9 cellular contexts compared by ENCODE assay signal in the genomic region with DNA sequence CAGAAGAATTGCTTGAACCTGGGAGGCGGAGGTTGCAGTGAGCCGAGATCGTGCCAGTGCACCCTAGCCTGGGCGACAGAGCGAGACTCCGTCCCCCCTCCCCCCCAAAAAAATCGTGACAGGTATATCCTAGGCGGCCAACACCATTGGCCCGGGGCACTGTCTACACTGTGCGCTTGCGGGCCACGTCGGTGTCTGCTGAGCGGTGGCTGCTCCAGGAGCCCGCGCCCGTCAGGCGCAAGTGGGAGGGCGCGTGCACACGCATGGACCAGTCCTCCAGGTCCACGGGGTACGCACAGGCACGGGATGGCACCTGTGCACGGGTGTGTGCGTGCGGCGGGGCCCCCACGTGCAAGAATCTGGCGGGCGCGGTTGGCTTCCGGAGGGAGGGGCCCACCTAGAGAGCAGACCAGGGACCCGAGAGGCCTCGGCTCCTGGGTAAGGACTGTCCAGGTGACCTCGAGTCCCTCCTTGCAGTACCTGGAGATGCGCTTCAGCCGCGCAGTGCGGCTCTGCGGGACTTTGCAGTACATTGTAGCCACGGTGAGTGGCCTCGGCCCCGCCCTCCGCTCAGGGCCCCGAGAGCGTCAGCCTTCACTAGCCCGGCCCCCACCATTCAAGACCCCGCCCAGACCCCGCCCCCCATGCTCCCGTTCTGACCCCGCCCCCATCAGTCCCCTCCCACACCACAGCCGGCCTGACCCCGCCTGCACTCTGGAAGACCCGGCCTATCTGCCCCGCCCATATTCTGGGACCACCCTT. TPM values are rescaled to one million over a fixed set of nuclear protein-coding genes. Genes with fewer than 3 reads are reported as not detected.
DNase-seq lines count a peak whose midpoint lies in the region; ATAC-seq and TF ChIP-seq lines count a peak whose summit lies in the region.
"Had no signal": no experiment of that assay in that cellular context is flagged by ENCODE, and none has a peak within 500 bp of the region (broad histone marks: within the 10 kb centered on the region; RNA-seq: fewer than 3 reads in every experiment).

No MANE protein-coding gene starts in this region.

- H3K27ac ChIP-seq in aorta (ENCODE audit: low read depth in 1 of 2, low read length in 2 of 2), result no peak overlapping the region

- no peaks in the 10 kb centered on the region for H3K9me3 Mint-ChIP-seq in T-helper 1 cell treated with Interleukin-12 subunit alpha and Interleukin-12 subunit beta and Interleukin-4 antibody, amounts not matched to agents 30 μg/mL and 1 μg/mL, for 36 hours
- H3K9me3 Mint-ChIP-seq: brain had no signal

- DNase-seq in BE2C (peak; percentile 83), HCEC 1CT (peak; percentile 18), astrocyte of the hippocampus (ENCODE audit: low read depth, low spot score) (peak; percentile 29), mucosa of descending colon (peak; percentile 71 to 76 (median 72)), aorta (no peak), HT-29 (ENCODE audit: low spot score) (no peak)

- TF ChIP-seq CTCF in BE2C (IDR thresholded peaks at IDR 0.05; ENCODE audit: low read depth, low read length) (no peak), mucosa of descending colon (IDR thresholded peaks at IDR 0.05) (no peak)

- no peaks in the 10 kb centered on the region for H3K9me3 ChIP-seq in BE2C
- no peaks in the 10 kb centered on the region for H3K9me3 ChIP-seq in mucosa of descending colon
- no peaks in the 10 kb centered on the region for H3K9me3 ChIP-seq in aorta (ENCODE audit: control insufficient read depth, low read length)

- peaks cover 5% of the 10 kb centered on the region for H3K4me1 Mint-ChIP-seq in T-helper 1 cell treated with Interleukin-12 subunit alpha and Interleukin-12 subunit beta and Interleukin-4 antibody, amounts not matched to agents 30 μg/mL and 1 μg/mL, for 36 hours (ENCODE audit: low read depth)
- H3K4me1 Mint-ChIP-seq: brain had no signal

- H3K36me3 Mint-ChIP-seq in T-helper 1 cell treated with Interleukin-12 subunit alpha and Interleukin-12 subunit beta and Interleukin-4 antibody, amounts not matched to agents 30 μg/mL and 1 μg/mL, for 36 hours (ENCODE audit: low read depth), result peaks cover 2% of the 10 kb centered on the region
- H3K36me3 Mint-ChIP-seq: brain had no signal

- no peaks in the 10 kb centered on the region for H3K4me1 ChIP-seq in BE2C
- peaks cover 16% of the 10 kb centered on the region for H3K4me1 ChIP-seq in mucosa of descending colon (ENCODE audit: low read depth)
- H3K4me1 ChIP-seq in aorta (ENCODE audit: control insufficient read depth in 1 of 2, insufficient read depth in 2 of 2, low read length in 2 of 2), result no peaks in the 10 kb centered on the region

- H3K27me3 Mint-ChIP-seq in T-helper 1 cell treated with Interleukin-12 subunit alpha and Interleukin-12 subunit beta and Interleukin-4 antibody, amounts not matched to agents 30 μg/mL and 1 μg/mL, for 36 hours (ENCODE audit: low read depth), result no peaks in the 10 kb centered on the region

- H3K27me3 ChIP-seq in BE2C (peaks cover 59% of the 10 kb centered on the region), aorta (ENCODE audit: control insufficient read depth in 1 of 2, insufficient read depth in 2 of 2, low read length in 1 of 2) (peaks cover 0 to 1% of the 10 kb centered on the region in 2 donors)

- WGBS in aorta, 2 donors, result 5% methylated on average over 44 to 56 of the region's 56 CpGs

- ATAC-seq in mucosa of descending colon (peak; percentile 87), aorta (ENCODE audit: low FRiP score) (peak; percentile 35), HG03520 (IDR thresholded peaks at IDR 0.05; ENCODE audit: unreplicated experiment) (no peak)

- H3K36me3 ChIP-seq in BE2C (no peaks in the 10 kb centered on the region), mucosa of descending colon (ENCODE audit: low read depth) (no peaks in the 10 kb centered on the region), aorta (ENCODE audit: control insufficient read depth in 1 of 2, insufficient read depth in 2 of 2, low read length in 1 of 2) (no peaks in the 10 kb centered on the region)

- H3K27ac Mint-ChIP-seq in T-helper 1 cell treated with Interleukin-12 subunit alpha and Interleukin-12 subunit beta and Interleukin-4 antibody, amounts not matched to agents 30 μg/mL and 1 μg/mL, for 36 hours, result no peak overlapping the region
- H3K27ac Mint-ChIP-seq: brain had no signal

- H3K4me3 ChIP-seq in BE2C (ENCODE audit: low read depth, low read length) (peak overlapping the region; percentile 41), mucosa of descending colon (no peak overlapping the region), aorta (ENCODE audit: low read length in 2 of 2) (no peak overlapping the region)

- intact Hi-C loops in mucosa of descending colon (cut with DNase I, micrococcal nuclease), result no loop called here
- intact Hi-C loops in aorta (cut with DNase I), result no loop called here

- peak overlapping the region; percentile 65 for H3K4me3 Mint-ChIP-seq in T-helper 1 cell treated with Interleukin-12 subunit alpha and Interleukin-12 subunit beta and Interleukin-4 antibody, amounts not matched to agents 30 μg/mL and 1 μg/mL, for 36 hours

RNA-seq across cellular contexts. Expression of a gene that starts 2.1 kb away (rescaled TPM):
- polyA plus RNA-seq in BE2C (2012; ENCODE audit: insufficient read depth, insufficient read length, low read depth), result not detected
- under 1 TPM in 1 of 3 donors, not detected in 2; 0.19 TPM for total RNA-seq in mucosa of descending colon
- not detected for total RNA-seq in aorta
- polyA plus RNA-seq in aorta, result under 1 TPM in 1 of 2 donors, not detected in 1; 0.03 TPM
- total RNA-seq in HT-29 (2014; rRNA removed; shearing (Covaris generic)), result not detected in 2 replicates

RNA-seq across cellular contexts. Expression of a gene that starts 14.1 kb away (rescaled TPM):
- 4,052 TPM for polyA plus RNA-seq in BE2C (2012; ENCODE audit: insufficient read depth, insufficient read length, low read depth)
- 1,000 to 10,000 TPM; 1,368 to 1,650 (median 1,462) TPM for total RNA-seq in mucosa of descending colon
- total RNA-seq in aorta, result 1,000 to 10,000 TPM; 1,221 to 1,276 TPM
- 1,000 to 10,000 TPM; 2,303 to 3,237 TPM for polyA plus RNA-seq in aorta
- total RNA-seq in HT-29 (2014; rRNA removed; shearing (Covaris generic)), result 2,120 and 2,211 TPM in 2 replicates

RNA-seq across cellular contexts. Expression of a gene that starts 26.1 kb away (rescaled TPM):
- polyA plus RNA-seq in BE2C (2012; ENCODE audit: insufficient read depth, insufficient read length, low read depth), result not detected
- total RNA-seq in mucosa of descending colon, result 1 to 10 TPM; 3.1 to 9.1 (median 5.4) TPM
- total RNA-seq in aorta, result 10 to 100 TPM; 15.4 to 33.3 TPM
- polyA plus RNA-seq in aorta, result 1 to 10 TPM; 2.3 to 2.6 TPM
- 0.23 and 0.31 TPM in 2 replicates for total RNA-seq in HT-29 (2014; rRNA removed; shearing (Covaris generic))

RNA-seq across cellular contexts. Expression of a gene that starts 52.5 kb away (rescaled TPM):
- not detected for polyA plus RNA-seq in BE2C (2012; ENCODE audit: insufficient read depth, insufficient read length, low read depth)
- total RNA-seq in mucosa of descending colon (not detected), aorta (not detected)
- polyA plus RNA-seq in aorta, result not detected
- total RNA-seq in HT-29 (2014; rRNA removed; shearing (Covaris generic)), result not detected in 2 replicates

RNA-seq across cellular contexts. Expression of a gene that starts 59.0 kb away (rescaled TPM):
- 355 TPM for polyA plus RNA-seq in BE2C (2012; ENCODE audit: insufficient read depth, insufficient read length, low read depth)
- total RNA-seq in mucosa of descending colon (10 to 100 TPM; 30.2 to 78.4 (median 56.3) TPM), aorta (10 to 100 TPM; 48.9 to 58.7 TPM)
- polyA plus RNA-seq in aorta, result 100 to 1,000 TPM; 123 to 162 TPM
- total RNA-seq in HT-29 (2014; rRNA removed; shearing (Covaris generic)), result 77.2 and 85.3 TPM in 2 replicates

Comparison
In these comparisons a context has a peak if more than half of its experiments do, and no peak if none do; other contexts are left out.
1. DNase-seq: peak in BE2C (single experiment), HCEC 1CT (single experiment), astrocyte of the hippocampus (single experiment) and mucosa of descending colon (3 of 3); none in aorta (0 of 2) and HT-29 (single experiment).